ENCODE assay signal across 6 cellular contexts in the genomic region with DNA sequence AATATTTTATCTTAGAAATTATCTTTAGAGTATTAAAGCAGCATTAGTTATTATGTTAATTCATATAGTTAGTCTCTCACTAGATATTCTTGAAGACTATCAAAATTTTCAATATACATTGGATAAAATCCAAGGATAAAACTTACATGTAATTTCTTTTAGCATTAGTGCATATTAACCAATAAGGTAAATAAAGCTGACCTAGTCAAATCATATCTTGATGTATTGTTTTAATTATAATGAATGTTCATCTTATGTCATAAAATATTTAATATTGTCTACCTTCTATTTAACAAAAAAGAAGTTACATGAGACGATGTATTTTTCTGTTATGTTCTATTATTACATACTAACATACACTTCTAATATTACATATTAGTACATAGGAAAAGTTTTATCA.
"Had no signal": no experiment of that assay in that cellular context is flagged by ENCODE, and none has a peak within 500 bp of the region (broad histone marks: within the 10 kb centered on the region; RNA-seq: fewer than 3 reads in every experiment).

No MANE protein-coding gene starts in this region.

- H3K27ac ChIP-seq: KMS-11 had no signal

- ATAC-seq: GM23338 had no signal

- H3K4me3 ChIP-seq: GM23338 had no signal

- H2AFZ ChIP-seq: GM23338 had no signal

- H3K9ac ChIP-seq: KMS-11 had no signal

- H3K4me2 ChIP-seq: GM23338, KMS-11 had no signal

- DNase-seq: H9, KBM-7 had no signal

- FAIRE-seq: H1, HTR-8/SVneo had no signal
